In the genomic region with DNA sequence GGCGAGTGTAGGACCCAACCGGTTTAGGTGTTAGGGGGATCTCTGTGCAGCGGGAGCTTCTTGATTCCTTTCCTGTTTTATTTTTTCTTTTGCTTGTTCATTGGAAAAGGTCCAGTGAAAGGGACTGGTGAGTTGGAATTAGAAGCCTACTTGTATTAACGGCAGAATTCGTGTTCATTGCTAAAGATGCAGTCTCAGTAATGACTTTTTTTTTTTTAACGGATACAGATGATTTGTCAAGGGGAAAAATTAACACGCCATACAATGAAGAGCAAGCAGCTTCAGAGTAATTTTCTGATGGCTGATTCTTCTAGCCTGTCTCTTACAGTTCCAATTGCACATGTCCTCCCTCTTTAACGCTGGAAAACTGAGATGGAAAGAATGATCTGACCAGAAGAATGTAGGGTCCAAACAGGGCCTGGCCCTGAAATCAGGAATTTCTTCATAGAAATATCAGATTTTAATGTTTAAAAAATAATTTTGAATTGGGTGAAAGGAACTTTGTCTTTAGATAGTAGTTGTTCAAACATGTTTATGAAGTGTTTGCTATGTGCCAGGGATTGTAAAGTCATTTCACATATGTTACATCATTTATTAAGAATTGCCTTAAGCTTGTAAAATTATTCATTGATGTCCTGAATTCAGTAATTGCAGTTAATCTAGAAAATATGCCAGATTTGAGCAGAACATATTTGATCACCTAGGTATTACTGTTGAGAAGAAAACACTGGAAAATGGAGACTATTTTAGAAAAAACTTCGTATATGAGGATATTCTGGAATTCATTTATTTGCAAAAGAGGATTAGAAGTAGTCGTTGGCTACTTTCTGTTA, we compare ENCODE assay signal across 7 cellular contexts. TPM values are rescaled to one million over a fixed set of nuclear protein-coding genes. Genes with fewer than 3 reads are reported as not detected.
DNase-seq lines count a peak whose midpoint lies in the region; ATAC-seq and TF ChIP-seq lines count a peak whose summit lies in the region.

No MANE protein-coding gene starts in this region.

- H3K9ac ChIP-seq in mucosa of stomach (ENCODE audit: low read length): peak overlapping the region; percentile 84

- H3K4me2 ChIP-seq in GM23338 (peak overlapping the region; percentile 82), OCI-LY7 (ENCODE audit: low read length) (peak overlapping the region; percentile 98)

- peaks cover 27% of the 10 kb centered on the region for H3K27me3 Mint-ChIP-seq in GM23338 (ENCODE audit: insufficient read depth, low read depth, poor library complexity)

- no peak overlapping the region for H2AFZ ChIP-seq in GM23338
- no peak overlapping the region; the same call in 1 of the 2 replicates for H2AFZ ChIP-seq in OCI-LY7 (ENCODE audit: low read length)

- intact Hi-C loops in OCI-LY7 (cut with micrococcal nuclease; ENCODE audit: unreplicated experiment): loop anchor here (1.0 to 2.0 kb wide), 2 partner anchors 25 to 208 kb away; no protein-coding TSS in a partner anchor

- H4K20me1 ChIP-seq in GM23338 (replicated peaks; ENCODE audit: insufficient read depth) (peaks cover 22% of the 10 kb centered on the region), OCI-LY7 (ENCODE audit: insufficient read depth, low read length) (peaks cover 14% of the 10 kb centered on the region)

- DNase-seq in GM23338 (ENCODE audit: low spot score): no peak
- peak; percentile 49 for DNase-seq in OCI-LY7 (ENCODE audit: low spot score)
- DNase-seq in dermis blood vessel endothelial cell: peak; percentile 43
- DNase-seq in NCI-H82 (lab: John Stamatoyannopoulos, UW): no peak
- DNase-seq in NCI-H2107 (lab: John Stamatoyannopoulos, UW): no peak

- no peaks in the 10 kb centered on the region for H3K9me2 ChIP-seq in GM23338 (ENCODE audit: insufficient read depth)
- H3K9me2 ChIP-seq in OCI-LY7 (ENCODE audit: insufficient read depth, low read length): no peaks in the 10 kb centered on the region

- peaks cover 3% of the 10 kb centered on the region; the same call in 2 of the 3 replicates for H3K36me3 Mint-ChIP-seq in GM23338 (ENCODE audit: low read depth)

- CTCF ChIA-PET in OCI-LY7 (lab: Charles Lee; ENCODE audit: unreplicated experiment): interaction anchor here (1.3 kb wide), 1 partner anchor 9 kb away, joined by 3 read pairs; no protein-coding TSS in a partner anchor

- peak overlapping the region; percentile 90 for H3K4me3 Mint-ChIP-seq in GM23338

- peak overlapping the region; percentile 90 for H3K27ac ChIP-seq in GM23338 (ENCODE audit: low read depth)
- peak overlapping the region; percentile 80 for H3K27ac ChIP-seq in OCI-LY7 (ENCODE audit: low read depth, low read length, poor library complexity, severe bottlenecking)

- H3K36me3 ChIP-seq in GM23338 (ENCODE audit: insufficient read depth) (no peaks in the 10 kb centered on the region), OCI-LY7 (ENCODE audit: insufficient read depth, low read length) (peaks cover 5% of the 10 kb centered on the region), mucosa of stomach (ENCODE audit: control insufficient read depth, insufficient read depth, low read length) (no peaks in the 10 kb centered on the region)

- H3F3A ChIP-seq in GM23338 (replicated peaks; ENCODE audit: low read depth): no peaks in the 10 kb centered on the region

- peaks cover 6% of the 10 kb centered on the region; the same call in 2 of the 3 replicates for H3K9me3 Mint-ChIP-seq in GM23338

- peak overlapping the region; percentile 96 for H3K27ac Mint-ChIP-seq in GM23338

- H3K27me3 ChIP-seq in GM23338 (ENCODE audit: insufficient read depth): no peaks in the 10 kb centered on the region
- no peaks in the 10 kb centered on the region for H3K27me3 ChIP-seq in mucosa of stomach (ENCODE audit: control insufficient read depth, insufficient read depth, low read length)

- H3K4me1 ChIP-seq in GM23338 (ENCODE audit: insufficient read depth) (peaks cover 33% of the 10 kb centered on the region), OCI-LY7 (ENCODE audit: insufficient read depth, low read length, poor library complexity, severe bottlenecking) (peaks cover 33% of the 10 kb centered on the region), mucosa of stomach (ENCODE audit: control insufficient read depth, insufficient read depth, low read length) (peaks cover 19% of the 10 kb centered on the region)

- no peak for TF ChIP-seq CTCF in GM23338 (conservative IDR thresholded peaks at IDR 0.05; ENCODE audit: low read depth in 2 of 2)
- TF ChIP-seq CTCF in OCI-LY7 (conservative IDR thresholded peaks at IDR 0.05; ENCODE audit: low read length): no peak

- H3K9me3 ChIP-seq in OCI-LY7 (ENCODE audit: low read length): no peaks in the 10 kb centered on the region
- no peaks in the 10 kb centered on the region for H3K9me3 ChIP-seq in mucosa of stomach (ENCODE audit: control insufficient read depth, low read length)

- ATAC-seq in GM23338 (peak; percentile 4; the same call in 1 of the 3 replicates), GM18517 (IDR thresholded peaks at IDR 0.05; ENCODE audit: unreplicated experiment) (no peak)

- H3K4me1 Mint-ChIP-seq in GM23338: peaks cover 40% of the 10 kb centered on the region

- H3K4me3 ChIP-seq in GM23338 (peak overlapping the region; percentile 77), OCI-LY7 (ENCODE audit: low read depth, low read length, poor library complexity, severe bottlenecking) (peak overlapping the region; percentile 82), mucosa of stomach (ENCODE audit: low read length) (peak overlapping the region; percentile 47)

- POLR2A ChIA-PET in OCI-LY7 (lab: Charles Lee): interaction anchor here (0.6 to 1.6 kb wide), 7 partner anchors 13 to 514 kb away, joined by 3 to 8 read pairs (median 4); no protein-coding TSS in a partner anchor

- no TSS peak for BruUV-seq in OCI-LY7 (replicated peaks; lab: Mats Ljungman, UMichigan)

- H3K79me2 ChIP-seq in GM23338 (replicated peaks; ENCODE audit: insufficient read depth) (peaks cover 58% of the 10 kb centered on the region), OCI-LY7 (ENCODE audit: insufficient read depth, low read depth, low read length) (peaks cover 58% of the 10 kb centered on the region)

TF ChIP-seq in GM23338, 12 proteins besides CTCF, POLR2A, EP300 and RAD21 (continues in another document):
- TF ChIP-seq EZH2phosphoT487 (IDR thresholded peaks at IDR 0.05; ENCODE audit: unreplicated experiment) (no peak), EZH2 (IDR thresholded peaks at IDR 0.05; ENCODE audit: low read depth, unreplicated experiment) (no peak), REST (IDR thresholded peaks at IDR 0.05; ENCODE audit: unreplicated experiment) (no peak), NANOG (IDR thresholded peaks at IDR 0.05; ENCODE audit: borderline replicate concordance) (no peak), POLR2AphosphoS5 (IDR thresholded peaks at IDR 0.05; ENCODE audit: low read depth) (no peak), STAT1 (IDR thresholded peaks at IDR 0.05; ENCODE audit: unreplicated experiment) (no peak), CREB1 (CRISPR knock-in tag; IDR thresholded peaks at IDR 0.05; ENCODE audit: low read depth) (no peak), ZNF114 (CRISPR knock-in tag; IDR thresholded peaks at IDR 0.05) (no peak)
- TF ChIP-seq, protein P1, sequence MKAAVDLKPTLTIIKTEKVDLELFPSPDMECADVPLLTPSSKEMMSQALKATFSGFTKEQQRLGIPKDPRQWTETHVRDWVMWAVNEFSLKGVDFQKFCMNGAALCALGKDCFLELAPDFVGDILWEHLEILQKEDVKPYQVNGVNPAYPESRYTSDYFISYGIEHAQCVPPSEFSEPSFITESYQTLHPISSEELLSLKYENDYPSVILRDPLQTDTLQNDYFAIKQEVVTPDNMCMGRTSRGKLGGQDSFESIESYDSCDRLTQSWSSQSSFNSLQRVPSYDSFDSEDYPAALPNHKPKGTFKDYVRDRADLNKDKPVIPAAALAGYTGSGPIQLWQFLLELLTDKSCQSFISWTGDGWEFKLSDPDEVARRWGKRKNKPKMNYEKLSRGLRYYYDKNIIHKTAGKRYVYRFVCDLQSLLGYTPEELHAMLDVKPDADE (IDR thresholded peaks at IDR 0.05): no peak

RNA-seq across cellular contexts. Expression of gene MAPK6, which starts 1.4 kb away (rescaled TPM):
- 92.3 and 94.9 TPM in 2 replicates for total RNA-seq in GM23338 (2014; rRNA removed; shearing (Covaris generic))
- polyA plus RNA-seq in GM23338 (2016; fragmentation: Nextera tagmentation; extraction: Ambion mirVana): 40.9 and 43.5 TPM in 2 replicates
- 19.8 and 25.9 TPM in 2 replicates for total RNA-seq in OCI-LY7 (2014; rRNA removed; shearing (Covaris generic))
- total RNA-seq in OCI-LY7 (2022) (49.7 and 51.1 TPM in 2 replicates), dermis blood vessel endothelial cell (41.5 and 59.5 TPM in 2 replicates)

RNA-seq across cellular contexts. Expression of gene LEO1, which starts 48.9 kb away (rescaled TPM):
- 34.7 and 41.4 TPM in 2 replicates for total RNA-seq in GM23338 (2014; rRNA removed; shearing (Covaris generic))
- 44.1 and 55.6 TPM in 2 replicates for polyA plus RNA-seq in GM23338 (2016; fragmentation: Nextera tagmentation; extraction: Ambion mirVana)
- total RNA-seq in OCI-LY7 (2014; rRNA removed; shearing (Covaris generic)): 22.0 and 43.0 TPM in 2 replicates
- total RNA-seq in OCI-LY7 (2022) (27.8 and 34.4 TPM in 2 replicates), dermis blood vessel endothelial cell (38.6 and 59.1 TPM in 2 replicates)

Comparison
In these comparisons a context has a peak if more than half of its experiments do, and no peak if none do; other contexts are left out.
1. DNase-seq: peak in OCI-LY7 (single experiment) and dermis blood vessel endothelial cell (single experiment); none in GM23338 (single experiment), NCI-H82 (single experiment) and NCI-H2107 (single experiment).
2. Peak in every context shown above with its lines, with median percentiles within 50 percentile points of each other: H3K4me3 ChIP-seq.